14 cellular contexts compared by ENCODE assay signal in genomic region chr16:68486671-68487495, GRCh38. TPM values are rescaled to one million over a fixed set of nuclear protein-coding genes. Genes with fewer than 3 reads are reported as not detected.
A peak's percentile ranks its signal among the peaks of the same experiment; 100 is the strongest.
DNase-seq lines count a peak whose midpoint lies in the region; ATAC-seq and TF ChIP-seq lines count a peak whose summit lies in the region.
"Had no signal": no experiment of that assay in that cellular context is flagged by ENCODE, and none has a peak within 500 bp of the region (broad histone marks: within the 10 kb centered on the region; RNA-seq: fewer than 3 reads in every experiment).

No MANE protein-coding gene starts in this region.

- H2AFZ ChIP-seq in neuron (ENCODE audit: low read depth, low read length): peak overlapping the region; percentile 78

- no peaks in the 10 kb centered on the region for H3K27me3 ChIP-seq in duodenal mucosa (ENCODE audit: control insufficient read depth in 1 of 2, insufficient read depth in 2 of 2, low read length in 2 of 2)
- H3K27me3 ChIP-seq in neuron (ENCODE audit: insufficient read depth, low read length): no peaks in the 10 kb centered on the region
- peaks cover 8% of the 10 kb centered on the region for H3K27me3 ChIP-seq in foreskin keratinocyte

- H3K4me1 ChIP-seq in duodenal mucosa (ENCODE audit: control insufficient read depth in 1 of 2, insufficient read depth in 2 of 2, low read length in 2 of 2) (peaks cover 35 to 48% of the 10 kb centered on the region in 2 donors), neuron (ENCODE audit: insufficient read depth, low read length) (peaks cover 16% of the 10 kb centered on the region), foreskin keratinocyte (peaks cover 17% of the 10 kb centered on the region)

- ATAC-seq in GM18861 (IDR thresholded peaks at IDR 0.05; ENCODE audit: unreplicated experiment): no peak
- no peak for ATAC-seq in foreskin keratinocyte
- ATAC-seq: gastroesophageal sphincter; natural killer cell treated with Interleukin-12 subunit alpha and Interleukin-12 subunit beta and Interleukin-15 and Interleukin-18, amount 100 ng/mL, for 72 hours; Right ventricle myocardium inferior had no signal

- H3K27ac ChIP-seq in duodenal mucosa (ENCODE audit: low read depth, low read length) (no peak overlapping the region), foreskin keratinocyte (no peak overlapping the region)
- H3K27ac ChIP-seq: gastroesophageal sphincter had no signal

- H3K36me3 ChIP-seq in duodenal mucosa (ENCODE audit: control insufficient read depth in 1 of 2, insufficient read depth in 2 of 2, low read length in 2 of 2): no peaks in the 10 kb centered on the region
- H3K36me3 ChIP-seq in neuron (ENCODE audit: insufficient read depth, low read length): no peaks in the 10 kb centered on the region
- H3K36me3 ChIP-seq: gastroesophageal sphincter had no signal

- no peak for TF ChIP-seq CTCF in foreskin keratinocyte (conservative IDR thresholded peaks at IDR 0.05)

- peak overlapping the region; percentile 10 to 28 for H3K9ac ChIP-seq in duodenal mucosa (ENCODE audit: low read depth in 1 of 2, low read length in 2 of 2)

- H3K4me3 ChIP-seq in duodenal mucosa (ENCODE audit: low read depth in 1 of 2, low read length in 2 of 2) (no peak overlapping the region), neuron (ENCODE audit: low read length) (peak overlapping the region; percentile 5)
- H3K4me3 ChIP-seq: gastroesophageal sphincter had no signal

- DNase-seq in ELF-1 (ENCODE audit: low read depth, low spot score) (peak; percentile 54), NCI-H187 treated with DMSO at 0.1 percent for 48 hours (lab: John Stamatoyannopoulos, UW) (peak; percentile 30), foreskin keratinocyte (no peak), AG08395 (ENCODE audit: low spot score) (no peak)
- DNase-seq: CD4-positive, alpha-beta T cell; effector CD4-positive, alpha-beta T cell; HFFc6; NCI-H446 had no signal

- H3K9me3 ChIP-seq in duodenal mucosa (ENCODE audit: control insufficient read depth in 1 of 2, low read length in 2 of 2) (no peaks in the 10 kb centered on the region), neuron (ENCODE audit: low read length) (no peaks in the 10 kb centered on the region)

RNA-seq across cellular contexts. Expression of gene SMPD3, which starts 38.6 kb away (rescaled TPM):
- 0.07 and 0.10 TPM in 2 replicates for total RNA-seq in foreskin keratinocyte
- 0.01 and 0.03 TPM in 2 replicates for polyA plus RNA-seq in foreskin keratinocyte

RNA-seq across cellular contexts. Expression of gene ZFP90, which starts 52.2 kb away (rescaled TPM):
- 18.7 and 21.7 TPM in 2 replicates for total RNA-seq in foreskin keratinocyte
- polyA plus RNA-seq in foreskin keratinocyte: 5.6 and 5.7 TPM in 2 replicates

Comparison
In these comparisons a context has a peak if more than half of its experiments do, and no peak if none do; other contexts are left out.
1. DNase-seq: peak in ELF-1 (single experiment) and NCI-H187 treated with DMSO at 0.1 percent for 48 hours (single experiment); none in foreskin keratinocyte (0 of 2) and AG08395 (single experiment).